In the genomic region with DNA sequence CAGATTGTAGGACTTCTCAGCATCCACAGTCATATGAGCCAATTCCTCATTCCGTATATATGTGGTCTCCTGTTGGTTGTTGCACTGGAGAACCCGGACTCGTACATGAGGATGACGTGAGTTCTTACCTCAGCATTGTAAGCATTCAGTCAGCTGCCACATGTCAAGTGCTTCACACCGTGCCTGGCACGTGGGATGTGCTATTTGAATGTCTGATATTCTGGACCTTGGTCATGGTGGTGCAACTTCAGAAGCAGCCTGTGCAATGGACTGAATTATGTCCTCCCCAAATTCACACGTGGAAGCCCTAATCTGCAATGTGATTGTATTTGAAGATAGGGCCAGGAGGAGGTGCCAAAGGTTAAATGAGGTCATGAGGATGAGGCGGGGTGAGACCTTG, we compare ENCODE assay signal across 18 cellular contexts. TPM values are rescaled to one million over a fixed set of nuclear protein-coding genes. Genes with fewer than 3 reads are reported as not detected.
DNase-seq lines count a peak whose midpoint lies in the region; ATAC-seq and TF ChIP-seq lines count a peak whose summit lies in the region.
"Had no signal": no experiment of that assay in that cellular context is flagged by ENCODE, and none has a peak within 500 bp of the region (broad histone marks: within the 10 kb centered on the region; RNA-seq: fewer than 3 reads in every experiment).

No MANE protein-coding gene starts in this region.

- DNase-seq in activated CD8-positive, alpha-beta T cell treated with anti-CD3 and anti-CD28 coated beads for 36 hours, result no peak
- DNase-seq in activated CD8-positive, alpha-beta T cell treated with anti-CD3 and anti-CD28 coated beads, Interleukin-2, amount 10 ng/mL, durations not matched to agents 7 days and 5 days, result no peak
- DNase-seq in natural killer cell (no peak), nephron progenitor cell (no peak), erythroblast (lab: John Stamatoyannopoulos, UW) (no peak), hippocampal formation (lab: John Stamatoyannopoulos, UW) (no peak)
- no peak for DNase-seq in natural killer cell treated with Interleukin-12 subunit alpha and Interleukin-12 subunit beta and Interleukin-15 and Interleukin-18, amount 100 ng/mL, for 72 hours (ENCODE audit: low spot score)
- DNase-seq: Caco-2; CD8-positive, alpha-beta T cell; DMS 273 treated with DMSO at 0.1 percent for 48 hours; DMS53; DMS79 treated with DMSO at 0.1 percent for 48 hours; GF-D8; H9 had no signal

- TF ChIP-seq POLR2A in erythroblast (IDR thresholded peaks at IDR 0.05; ENCODE audit: low read length), result no peak

- intact Hi-C loops in activated CD8-positive, alpha-beta T cell treated with anti-CD3 and anti-CD28 coated beads for 36 hours (cut with micrococcal nuclease), result no loop called here
- intact Hi-C loops in natural killer cell (cut with micrococcal nuclease), result loop anchor here (10.0 kb wide), 1 partner anchor 298 kb away; no protein-coding TSS in a partner anchor

- no peaks in the 10 kb centered on the region for H3K9me3 Mint-ChIP-seq in activated CD8-positive, alpha-beta T cell treated with anti-CD3 and anti-CD28 coated beads for 36 hours
- no peaks in the 10 kb centered on the region for H3K9me3 Mint-ChIP-seq in activated CD8-positive, alpha-beta T cell treated with anti-CD3 and anti-CD28 coated beads, Interleukin-2, amount 10 ng/mL, durations not matched to agents 7 days and 5 days (ENCODE audit: insufficient read depth)
- no peaks in the 10 kb centered on the region for H3K9me3 Mint-ChIP-seq in natural killer cell
- no peaks in the 10 kb centered on the region for H3K9me3 Mint-ChIP-seq in natural killer cell treated with Interleukin-12 subunit alpha and Interleukin-12 subunit beta and Interleukin-15 and Interleukin-18, amount 100 ng/mL, for 72 hours
- H3K9me3 Mint-ChIP-seq in nephron progenitor cell, result peaks cover 5% of the 10 kb centered on the region
- H3K9me3 Mint-ChIP-seq: CD8-positive, alpha-beta T cell; GM23338; H9 had no signal

- no peak overlapping the region for H3K4me3 Mint-ChIP-seq in activated CD8-positive, alpha-beta T cell treated with anti-CD3 and anti-CD28 coated beads for 36 hours
- H3K4me3 Mint-ChIP-seq in activated CD8-positive, alpha-beta T cell treated with anti-CD3 and anti-CD28 coated beads, Interleukin-2, amount 10 ng/mL, durations not matched to agents 7 days and 5 days, result no peak overlapping the region
- H3K4me3 Mint-ChIP-seq in natural killer cell (no peak overlapping the region), nephron progenitor cell (no peak overlapping the region)
- H3K4me3 Mint-ChIP-seq in natural killer cell treated with Interleukin-12 subunit alpha and Interleukin-12 subunit beta and Interleukin-15 and Interleukin-18, amount 100 ng/mL, for 72 hours, result no peak overlapping the region
- H3K4me3 Mint-ChIP-seq: B cell; CD4-positive, CD25-positive, alpha-beta regulatory T cell; CD8-positive, alpha-beta T cell; GM23338; H9 had no signal

- POLR2A ChIA-PET in activated CD8-positive, alpha-beta T cell treated with anti-CD3 and anti-CD28 coated beads for 36 hours (lab: Charles Lee), result no interaction called here
- POLR2A ChIA-PET in activated CD8-positive, alpha-beta T cell treated with anti-CD3 and anti-CD28 coated beads, Interleukin-2, amount 10 ng/mL, durations not matched to agents 7 days and 5 days (lab: Charles Lee), result no interaction called here

- H3K4me1 Mint-ChIP-seq in activated CD8-positive, alpha-beta T cell treated with anti-CD3 and anti-CD28 coated beads for 36 hours (ENCODE audit: low read depth), result peaks cover 6% of the 10 kb centered on the region
- peaks cover 3% of the 10 kb centered on the region for H3K4me1 Mint-ChIP-seq in activated CD8-positive, alpha-beta T cell treated with anti-CD3 and anti-CD28 coated beads, Interleukin-2, amount 10 ng/mL, durations not matched to agents 7 days and 5 days (ENCODE audit: low read depth)
- H3K4me1 Mint-ChIP-seq in natural killer cell (peaks cover 9 to 14% of the 10 kb centered on the region in 2 donors), nephron progenitor cell (peaks cover 43% of the 10 kb centered on the region)
- H3K4me1 Mint-ChIP-seq in natural killer cell treated with Interleukin-12 subunit alpha and Interleukin-12 subunit beta and Interleukin-15 and Interleukin-18, amount 100 ng/mL, for 72 hours (ENCODE audit: low read depth in 2 of 2), result peaks cover 6 to 12% of the 10 kb centered on the region in 2 donors

- ATAC-seq in activated CD8-positive, alpha-beta T cell treated with anti-CD3 and anti-CD28 coated beads for 36 hours, result peak; percentile 24
- ATAC-seq in activated CD8-positive, alpha-beta T cell treated with anti-CD3 and anti-CD28 coated beads, Interleukin-2, amount 10 ng/mL, durations not matched to agents 7 days and 5 days, result no peak
- ATAC-seq in natural killer cell, result peak in 2 of 3 donors; percentile 26 to 34
- no peak for ATAC-seq in natural killer cell treated with Interleukin-12 subunit alpha and Interleukin-12 subunit beta and Interleukin-15 and Interleukin-18, amount 100 ng/mL, for 72 hours
- ATAC-seq: CD8-positive, alpha-beta T cell; GM23338; HCT116 had no signal

- no peak overlapping the region for H3K27ac Mint-ChIP-seq in activated CD8-positive, alpha-beta T cell treated with anti-CD3 and anti-CD28 coated beads for 36 hours
- no peak overlapping the region for H3K27ac Mint-ChIP-seq in activated CD8-positive, alpha-beta T cell treated with anti-CD3 and anti-CD28 coated beads, Interleukin-2, amount 10 ng/mL, durations not matched to agents 7 days and 5 days
- no peak overlapping the region for H3K27ac Mint-ChIP-seq in natural killer cell
- no peak overlapping the region for H3K27ac Mint-ChIP-seq in natural killer cell treated with Interleukin-12 subunit alpha and Interleukin-12 subunit beta and Interleukin-15 and Interleukin-18, amount 100 ng/mL, for 72 hours
- peak overlapping the region; percentile 46 for H3K27ac Mint-ChIP-seq in nephron progenitor cell
- H3K27ac Mint-ChIP-seq: B cell; CD8-positive, alpha-beta T cell; GM23338; H9 had no signal

- H3K27me3 Mint-ChIP-seq in activated CD8-positive, alpha-beta T cell treated with anti-CD3 and anti-CD28 coated beads for 36 hours, result no peaks in the 10 kb centered on the region
- no peaks in the 10 kb centered on the region for H3K27me3 Mint-ChIP-seq in activated CD8-positive, alpha-beta T cell treated with anti-CD3 and anti-CD28 coated beads, Interleukin-2, amount 10 ng/mL, durations not matched to agents 7 days and 5 days (ENCODE audit: low read depth)
- H3K27me3 Mint-ChIP-seq in natural killer cell (ENCODE audit: low read depth in 2 of 2), result no peaks in the 10 kb centered on the region
- peaks cover 1 to 11% of the 10 kb centered on the region in 2 donors for H3K27me3 Mint-ChIP-seq in natural killer cell treated with Interleukin-12 subunit alpha and Interleukin-12 subunit beta and Interleukin-15 and Interleukin-18, amount 100 ng/mL, for 72 hours
- H3K27me3 Mint-ChIP-seq in nephron progenitor cell (ENCODE audit: low read depth, poor library complexity), result no peaks in the 10 kb centered on the region
- H3K27me3 Mint-ChIP-seq: B cell had no signal

- no peaks in the 10 kb centered on the region for H3K36me3 Mint-ChIP-seq in activated CD8-positive, alpha-beta T cell treated with anti-CD3 and anti-CD28 coated beads for 36 hours (ENCODE audit: low read depth)
- H3K36me3 Mint-ChIP-seq in activated CD8-positive, alpha-beta T cell treated with anti-CD3 and anti-CD28 coated beads, Interleukin-2, amount 10 ng/mL, durations not matched to agents 7 days and 5 days (ENCODE audit: low read depth), result no peaks in the 10 kb centered on the region
- H3K36me3 Mint-ChIP-seq in natural killer cell (no peaks in the 10 kb centered on the region), nephron progenitor cell (ENCODE audit: low read depth) (peaks cover 8% of the 10 kb centered on the region)
- no peaks in the 10 kb centered on the region for H3K36me3 Mint-ChIP-seq in natural killer cell treated with Interleukin-12 subunit alpha and Interleukin-12 subunit beta and Interleukin-15 and Interleukin-18, amount 100 ng/mL, for 72 hours
- H3K36me3 Mint-ChIP-seq: CD4-positive, CD25-positive, alpha-beta regulatory T cell; CD8-positive, alpha-beta T cell had no signal

- CTCF ChIA-PET in activated CD8-positive, alpha-beta T cell treated with anti-CD3 and anti-CD28 coated beads for 36 hours (lab: Charles Lee), result no interaction called here
- CTCF ChIA-PET in activated CD8-positive, alpha-beta T cell treated with anti-CD3 and anti-CD28 coated beads, Interleukin-2, amount 10 ng/mL, durations not matched to agents 7 days and 5 days (lab: Charles Lee), result no interaction called here

- TF ChIP-seq CTCF in activated CD8-positive, alpha-beta T cell treated with anti-CD3 and anti-CD28 coated beads for 36 hours (IDR thresholded peaks at IDR 0.05), result no peak
- no peak for TF ChIP-seq CTCF in natural killer cell (IDR thresholded peaks at IDR 0.05)
- no peak for TF ChIP-seq CTCF in nephron progenitor cell (IDR thresholded peaks at IDR 0.05)

RNA-seq across cellular contexts. Expression of gene PTGR3, which starts 32.1 kb away (rescaled TPM):
- 10 to 100 TPM; 20.0 to 21.1 TPM for total RNA-seq in activated CD8-positive, alpha-beta T cell treated with anti-CD3 and anti-CD28 coated beads for 36 hours
- total RNA-seq in activated CD8-positive, alpha-beta T cell treated with anti-CD3 and anti-CD28 coated beads, Interleukin-2, amount 10 ng/mL, durations not matched to agents 7 days and 5 days, result 10 to 100 TPM; 21.8 to 21.9 TPM
- 10 to 100 TPM; 27.4 to 29.4 (median 28.5) TPM for total RNA-seq in natural killer cell
- total RNA-seq in natural killer cell treated with Interleukin-12 subunit alpha and Interleukin-12 subunit beta and Interleukin-15 and Interleukin-18, amount 100 ng/mL, for 72 hours, result 10 to 100 TPM; 20.0 to 23.0 TPM

RNA-seq across cellular contexts. Expression of gene TSHZ1, which starts 33.7 kb away (rescaled TPM):
- 10 to 100 TPM; 10.8 to 11.0 TPM for total RNA-seq in activated CD8-positive, alpha-beta T cell treated with anti-CD3 and anti-CD28 coated beads for 36 hours
- 10 to 100 TPM; 16.7 to 16.8 TPM for total RNA-seq in activated CD8-positive, alpha-beta T cell treated with anti-CD3 and anti-CD28 coated beads, Interleukin-2, amount 10 ng/mL, durations not matched to agents 7 days and 5 days
- 10 to 100 TPM; 44.3 to 51.6 (median 44.8) TPM for total RNA-seq in natural killer cell
- total RNA-seq in natural killer cell treated with Interleukin-12 subunit alpha and Interleukin-12 subunit beta and Interleukin-15 and Interleukin-18, amount 100 ng/mL, for 72 hours, result 10 to 100 TPM; 19.8 to 21.0 TPM

Comparison
In these comparisons a context has a peak if more than half of its experiments do, and no peak if none do; other contexts are left out.
1. ATAC-seq: peak in activated CD8-positive, alpha-beta T cell treated with anti-CD3 and anti-CD28 coated beads for 36 hours (single experiment) and natural killer cell (2 of 3); none in activated CD8-positive, alpha-beta T cell treated with anti-CD3 and anti-CD28 coated beads, Interleukin-2, amount 10 ng/mL, durations not matched to agents 7 days and 5 days (single experiment) and natural killer cell treated with Interleukin-12 subunit alpha and Interleukin-12 subunit beta and Interleukin-15 and Interleukin-18, amount 100 ng/mL, for 72 hours (0 of 2).